1 cellular context compared by ENCODE assay signal in genomic region chr5:180810210-180811011, GRCh38.
A peak's percentile ranks its signal among the peaks of the same experiment; 100 is the strongest.
TF ChIP-seq lines count a peak whose summit lies in the region.

No MANE protein-coding gene starts in this region.

TF ChIP-seq in K562, 482 proteins besides CTCF, POLR2A, EP300 and RAD21 (continued from another document and continues in another):
- TF ChIP-seq TFAP4 (CRISPR knock-in tag; IDR thresholded peaks at IDR 0.05; ENCODE audit: borderline replicate concordance): peak; percentile 91
- TF ChIP-seq ZNF274 (IDR thresholded peaks at IDR 0.05; ENCODE audit: borderline replicate concordance, low read depth, low read length): no peak
- peak; percentile 59; the same call in 1 of the 2 replicates for TF ChIP-seq ESRRA (IDR thresholded peaks at IDR 0.05; ENCODE audit: borderline replicate concordance, low read depth)
- peak; percentile 24; the same call in 1 of the 2 replicates for TF ChIP-seq NR3C1 (CRISPR knock-in tag; IDR thresholded peaks at IDR 0.05)
- no peak for TF ChIP-seq BRF1 (IDR thresholded peaks at IDR 0.05; ENCODE audit: borderline replicate concordance, extremely low read depth, insufficient read length)
- TF ChIP-seq DPF2 (IDR thresholded peaks at IDR 0.05): peak; percentile 68
- TF ChIP-seq PYGO2 (tag; IDR thresholded peaks at IDR 0.05): no peak
- peak; percentile 53 for TF ChIP-seq ARID1B (IDR thresholded peaks at IDR 0.05)
- TF ChIP-seq HDAC6 (IDR thresholded peaks at IDR 0.05; ENCODE audit: low read depth, low read length): no peak
- 0 out of 2 replicates have a peak, but pooled peaks have one; percentile 49 for TF ChIP-seq HDAC8 (tag; IDR thresholded peaks at IDR 0.05)
- no peak for TF ChIP-seq XRCC3 (IDR thresholded peaks at IDR 0.05)
- TF ChIP-seq NFIC (IDR thresholded peaks at IDR 0.05): peak; percentile 48
- TF ChIP-seq RFX5 (IDR thresholded peaks at IDR 0.05; ENCODE audit: low read depth, low read length): no peak
- TF ChIP-seq YBX1 (IDR thresholded peaks at IDR 0.05): no peak
- TF ChIP-seq ZBTB9 (CRISPR knock-in tag; IDR thresholded peaks at IDR 0.05): peak; percentile 91; the same call in 1 of the 2 replicates
- no peak for TF ChIP-seq HMG20B (CRISPR knock-in tag; IDR thresholded peaks at IDR 0.05)
- no peak for TF ChIP-seq KDM2B (CRISPR knock-in tag; IDR thresholded peaks at IDR 0.05)
- no peak for TF ChIP-seq HMG20A (CRISPR knock-in tag; conservative IDR thresholded peaks at IDR 0.05)
- no peak for TF ChIP-seq SMC3 (conservative IDR thresholded peaks at IDR 0.05; ENCODE audit: insufficient read depth, low read depth, low read length)
- TF ChIP-seq ZNF764 (CRISPR knock-in tag; IDR thresholded peaks at IDR 0.05; ENCODE audit: low read depth): no peak
- TF ChIP-seq PKNOX1 (IDR thresholded peaks at IDR 0.05): peak; percentile 65
- peak in 1 of 3 experiments; percentile 16 for TF ChIP-seq YY1 (IDR thresholded peaks at IDR 0.05; ENCODE audit: borderline replicate concordance in 1 of 3, control insufficient read depth in 1 of 3, extremely low read depth in 1 of 3, insufficient read depth in 3 of 3, insufficient read length in 1 of 3, insufficient replicate concordance in 2 of 3, low read depth in 1 of 3, low read length in 2 of 3)
- TF ChIP-seq RBM39 (optimal IDR thresholded peaks at IDR 0.05; ENCODE audit: low read depth, low read length): no peak
- peak; percentile 96 to 97 for TF ChIP-seq NRF1 (conservative IDR thresholded peaks at IDR 0.05 in 1 of 2, IDR thresholded peaks at IDR 0.05 in 1 of 2)
- TF ChIP-seq CGGBP1 (CRISPR knock-in tag; IDR thresholded peaks at IDR 0.05): no peak
- no peak for TF ChIP-seq ZNF408 (CRISPR knock-in tag; IDR thresholded peaks at IDR 0.05; ENCODE audit: low read depth)
- no peak for TF ChIP-seq ZNF655 (CRISPR knock-in tag; IDR thresholded peaks at IDR 0.05)
- no peak for TF ChIP-seq GTF2F1 (IDR thresholded peaks at IDR 0.05; ENCODE audit: low read depth, low read length)
- TF ChIP-seq ZNF518B (CRISPR knock-in tag; IDR thresholded peaks at IDR 0.05): no peak
- no peak for TF ChIP-seq ZNF318 (IDR thresholded peaks at IDR 0.05; ENCODE audit: borderline replicate concordance in 1 of 2, low read depth in 1 of 2)
- peak; percentile 56; the same call in 1 of the 2 replicates for TF ChIP-seq REST (CRISPR knock-in tag; IDR thresholded peaks at IDR 0.05; ENCODE audit: low read depth)
- TF ChIP-seq ZNF76 (CRISPR knock-in tag; IDR thresholded peaks at IDR 0.05; ENCODE audit: borderline replicate concordance): peak; percentile 82; the same call in 1 of the 2 replicates
- peak; percentile 56 to 80; a peak in 3 of 4 replicates for TF ChIP-seq TRIM24 (IDR thresholded peaks at IDR 0.05)
